Comparison of ENCODE assay signal across 1 cellular context in genomic region chr1:43329995-43330751, GRCh38.
TF ChIP-seq lines count a peak whose summit lies in the region.

No MANE protein-coding gene starts in this region.

TF ChIP-seq in HEK293, 187 proteins besides CTCF, POLR2A, EP300 and RAD21 (continued from another document and continues in another):
- TF ChIP-seq ZNF398 (tag by site-specific recombination; IDR thresholded peaks at IDR 0.05) (peak; percentile 49; the same call in 1 of the 2 replicates), ZNF221 (tag by site-specific recombination; IDR thresholded peaks at IDR 0.05; ENCODE audit: borderline replicate concordance) (no peak), ZNF324 (tag by site-specific recombination; IDR thresholded peaks at IDR 0.05) (no peak), KLF9 (tag by site-specific recombination; IDR thresholded peaks at IDR 0.05; ENCODE audit: low read depth) (no peak), ZNF768 (tag by site-specific recombination; IDR thresholded peaks at IDR 0.05) (no peak), ZNF501 (tag by site-specific recombination; IDR thresholded peaks at IDR 0.05) (no peak), ZNF670 (tag by site-specific recombination; IDR thresholded peaks at IDR 0.05; ENCODE audit: low read depth) (no peak), YY2 (tag by site-specific recombination; IDR thresholded peaks at IDR 0.05) (no peak), ZNF518A (tag by site-specific recombination; conservative IDR thresholded peaks at IDR 0.05; ENCODE audit: low read depth) (no peak), ZSCAN23 (tag by site-specific recombination; IDR thresholded peaks at IDR 0.05) (no peak), ZNF354C (tag by site-specific recombination; IDR thresholded peaks at IDR 0.05; ENCODE audit: borderline replicate concordance, low read depth) (no peak), ZEB2 (tag by site-specific recombination; IDR thresholded peaks at IDR 0.05) (no peak), GFI1B (tag by site-specific recombination; IDR thresholded peaks at IDR 0.05) (no peak), ZBTB49 (tag by site-specific recombination; IDR thresholded peaks at IDR 0.05; ENCODE audit: low read depth) (no peak), MYNN (tag by site-specific recombination; IDR thresholded peaks at IDR 0.05; ENCODE audit: borderline replicate concordance) (no peak), SETDB1 (IDR thresholded peaks at IDR 0.05; ENCODE audit: insufficient read length, low read length) (no peak), ZNF555 (tag by site-specific recombination; conservative IDR thresholded peaks at IDR 0.05) (no peak), ZNF514 (tag by site-specific recombination; IDR thresholded peaks at IDR 0.05) (no peak), ZNF223 (tag by site-specific recombination; IDR thresholded peaks at IDR 0.05) (no peak), ZNF335 (tag by site-specific recombination; conservative IDR thresholded peaks at IDR 0.05) (peak; percentile 57), ZNF645 (tag by site-specific recombination; IDR thresholded peaks at IDR 0.05) (no peak), ZFP69B (tag by site-specific recombination; IDR thresholded peaks at IDR 0.05) (no peak), ZNF248 (tag by site-specific recombination; IDR thresholded peaks at IDR 0.05) (no peak), ZNF561 (tag by site-specific recombination; IDR thresholded peaks at IDR 0.05; ENCODE audit: borderline replicate concordance) (no peak), WT1 (tag by site-specific recombination; IDR thresholded peaks at IDR 0.05) (peak; percentile 58), ZBTB7A (tag by site-specific recombination; IDR thresholded peaks at IDR 0.05; ENCODE audit: low read depth) (no peak), ZNF529 (tag by site-specific recombination; IDR thresholded peaks at IDR 0.05; ENCODE audit: insufficient replicate concordance) (no peak), ZNF513 (tag by site-specific recombination; IDR thresholded peaks at IDR 0.05) (no peak), ZNF24 (tag by site-specific recombination; IDR thresholded peaks at IDR 0.05) (no peak), HOXA7 (CRISPR knock-in tag; IDR thresholded peaks at IDR 0.05; ENCODE audit: borderline replicate concordance) (no peak), ZBTB1 (tag by site-specific recombination; IDR thresholded peaks at IDR 0.05) (no peak), MZF1 (tag by site-specific recombination; IDR thresholded peaks at IDR 0.05; ENCODE audit: borderline replicate concordance) (no peak), ZNF274 (IDR thresholded peaks at IDR 0.05; ENCODE audit: low read length) (no peak), ZNF274 (tag by site-specific recombination; IDR thresholded peaks at IDR 0.05; ENCODE audit: borderline replicate concordance) (no peak), ZNF510 (tag by site-specific recombination; IDR thresholded peaks at IDR 0.05; ENCODE audit: insufficient replicate concordance) (no peak), GLIS1 (tag by site-specific recombination; IDR thresholded peaks at IDR 0.05) (0 out of 2 replicates have a peak, but pooled peaks have one; percentile 38), ZSCAN4 (tag by site-specific recombination; IDR thresholded peaks at IDR 0.05) (no peak), SALL2 (tag by site-specific recombination; IDR thresholded peaks at IDR 0.05; ENCODE audit: borderline replicate concordance) (no peak), ZBTB17 (tag by site-specific recombination; IDR thresholded peaks at IDR 0.05) (no peak), FEZF1 (tag by site-specific recombination; IDR thresholded peaks at IDR 0.05) (no peak), ZSCAN16 (tag by site-specific recombination; IDR thresholded peaks at IDR 0.05) (no peak), ZNF530 (tag by site-specific recombination; IDR thresholded peaks at IDR 0.05; ENCODE audit: low read depth) (no peak), ZNF366 (tag by site-specific recombination; conservative IDR thresholded peaks at IDR 0.05) (no peak), ZNF426 (tag by site-specific recombination; IDR thresholded peaks at IDR 0.05) (no peak), ZNF571 (tag by site-specific recombination; IDR thresholded peaks at IDR 0.05) (no peak), ZNF48 (tag by site-specific recombination; IDR thresholded peaks at IDR 0.05) (no peak), ZNF138 (tag by site-specific recombination; IDR thresholded peaks at IDR 0.05; ENCODE audit: borderline replicate concordance) (no peak), ZBTB21 (tag by site-specific recombination; IDR thresholded peaks at IDR 0.05) (no peak), ZNF311 (tag by site-specific recombination; IDR thresholded peaks at IDR 0.05; ENCODE audit: borderline replicate concordance) (no peak), ZNF26 (tag by site-specific recombination; IDR thresholded peaks at IDR 0.05) (no peak), ZNF2 (tag by site-specific recombination; IDR thresholded peaks at IDR 0.05) (no peak), ZNF169 (tag by site-specific recombination; IDR thresholded peaks at IDR 0.05) (no peak), ZFHX2 (tag by site-specific recombination; conservative IDR thresholded peaks at IDR 0.05) (peak; percentile 86), OVOL3 (tag by site-specific recombination; IDR thresholded peaks at IDR 0.05) (no peak), YY1 (tag by site-specific recombination; IDR thresholded peaks at IDR 0.05) (no peak)
